ENCODE assay signal across 1 cellular context in the genomic region with DNA sequence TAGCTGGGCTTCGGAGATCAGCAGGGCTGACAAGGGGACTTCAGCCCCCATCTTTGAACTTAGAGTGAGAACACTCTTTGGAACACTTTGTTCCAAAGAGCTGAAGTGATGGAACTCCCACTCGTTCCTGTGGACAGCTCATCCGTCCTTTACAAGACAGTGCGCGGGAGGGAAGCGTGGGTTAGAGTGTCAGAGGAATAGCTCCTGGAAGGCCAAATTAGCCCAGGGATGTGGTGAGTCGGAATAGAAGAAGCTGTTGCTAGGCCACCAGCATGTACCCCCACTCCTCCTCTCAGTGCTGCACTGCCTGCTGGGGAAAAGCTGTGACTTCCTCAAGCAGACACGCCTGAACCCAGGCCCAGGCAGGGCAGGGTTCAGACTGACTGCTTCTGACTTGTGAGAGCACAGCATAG.
TF ChIP-seq lines count a peak whose summit lies in the region.

No MANE protein-coding gene starts in this region.

TF ChIP-seq in HepG2, 621 proteins besides CTCF, POLR2A, EP300 and RAD21 (continued from another document):
- TF ChIP-seq MYPOP (CRISPR knock-in tag; IDR thresholded peaks at IDR 0.05): 0 out of 2 replicates have a peak, but pooled peaks have one; percentile 5
- 0 out of 2 replicates have a peak, but pooled peaks have one; percentile 38 for TF ChIP-seq ZFP37 (CRISPR knock-in tag; IDR thresholded peaks at IDR 0.05; ENCODE audit: borderline replicate concordance)
- no peak for TF ChIP-seq LCORL (IDR thresholded peaks at IDR 0.05)
- peak; percentile 27; the same call in 1 of the 2 replicates for TF ChIP-seq LCORL (CRISPR knock-in tag; IDR thresholded peaks at IDR 0.05)
- TF ChIP-seq, protein P1, sequence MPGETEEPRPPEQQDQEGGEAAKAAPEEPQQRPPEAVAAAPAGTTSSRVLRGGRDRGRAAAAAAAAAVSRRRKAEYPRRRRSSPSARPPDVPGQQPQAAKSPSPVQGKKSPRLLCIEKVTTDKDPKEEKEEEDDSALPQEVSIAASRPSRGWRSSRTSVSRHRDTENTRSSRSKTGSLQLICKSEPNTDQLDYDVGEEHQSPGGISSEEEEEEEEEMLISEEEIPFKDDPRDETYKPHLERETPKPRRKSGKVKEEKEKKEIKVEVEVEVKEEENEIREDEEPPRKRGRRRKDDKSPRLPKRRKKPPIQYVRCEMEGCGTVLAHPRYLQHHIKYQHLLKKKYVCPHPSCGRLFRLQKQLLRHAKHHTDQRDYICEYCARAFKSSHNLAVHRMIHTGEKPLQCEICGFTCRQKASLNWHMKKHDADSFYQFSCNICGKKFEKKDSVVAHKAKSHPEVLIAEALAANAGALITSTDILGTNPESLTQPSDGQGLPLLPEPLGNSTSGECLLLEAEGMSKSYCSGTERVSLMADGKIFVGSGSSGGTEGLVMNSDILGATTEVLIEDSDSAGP (CRISPR knock-in tag; IDR thresholded peaks at IDR 0.05; ENCODE audit: borderline replicate concordance): 0 out of 2 replicates have a peak, but pooled peaks have one; percentile 29
- TF ChIP-seq UBTF (CRISPR knock-in tag; IDR thresholded peaks at IDR 0.05): 0 out of 2 replicates have a peak, but pooled peaks have one; percentile 6
- TF ChIP-seq ESRRA (CRISPR knock-in tag; IDR thresholded peaks at IDR 0.05; ENCODE audit: low read depth): no peak
- TF ChIP-seq ZNF333 (CRISPR knock-in tag; IDR thresholded peaks at IDR 0.05; ENCODE audit: borderline replicate concordance): no peak
- no peak for TF ChIP-seq MXD3 (CRISPR knock-in tag; IDR thresholded peaks at IDR 0.05)
- TF ChIP-seq, protein P2, sequence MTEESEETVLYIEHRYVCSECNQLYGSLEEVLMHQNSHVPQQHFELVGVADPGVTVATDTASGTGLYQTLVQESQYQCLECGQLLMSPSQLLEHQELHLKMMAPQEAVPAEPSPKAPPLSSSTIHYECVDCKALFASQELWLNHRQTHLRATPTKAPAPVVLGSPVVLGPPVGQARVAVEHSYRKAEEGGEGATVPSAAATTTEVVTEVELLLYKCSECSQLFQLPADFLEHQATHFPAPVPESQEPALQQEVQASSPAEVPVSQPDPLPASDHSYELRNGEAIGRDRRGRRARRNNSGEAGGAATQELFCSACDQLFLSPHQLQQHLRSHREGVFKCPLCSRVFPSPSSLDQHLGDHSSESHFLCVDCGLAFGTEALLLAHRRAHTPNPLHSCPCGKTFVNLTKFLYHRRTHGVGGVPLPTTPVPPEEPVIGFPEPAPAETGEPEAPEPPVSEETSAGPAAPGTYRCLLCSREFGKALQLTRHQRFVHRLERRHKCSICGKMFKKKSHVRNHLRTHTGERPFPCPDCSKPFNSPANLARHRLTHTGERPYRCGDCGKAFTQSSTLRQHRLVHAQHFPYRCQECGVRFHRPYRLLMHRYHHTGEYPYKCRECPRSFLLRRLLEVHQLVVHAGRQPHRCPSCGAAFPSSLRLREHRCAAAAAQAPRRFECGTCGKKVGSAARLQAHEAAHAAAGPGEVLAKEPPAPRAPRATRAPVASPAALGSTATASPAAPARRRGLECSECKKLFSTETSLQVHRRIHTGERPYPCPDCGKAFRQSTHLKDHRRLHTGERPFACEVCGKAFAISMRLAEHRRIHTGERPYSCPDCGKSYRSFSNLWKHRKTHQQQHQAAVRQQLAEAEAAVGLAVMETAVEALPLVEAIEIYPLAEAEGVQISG (CRISPR knock-in tag; IDR thresholded peaks at IDR 0.05): 0 out of 2 replicates have a peak, but pooled peaks have one; percentile 15
